In the genomic region with DNA sequence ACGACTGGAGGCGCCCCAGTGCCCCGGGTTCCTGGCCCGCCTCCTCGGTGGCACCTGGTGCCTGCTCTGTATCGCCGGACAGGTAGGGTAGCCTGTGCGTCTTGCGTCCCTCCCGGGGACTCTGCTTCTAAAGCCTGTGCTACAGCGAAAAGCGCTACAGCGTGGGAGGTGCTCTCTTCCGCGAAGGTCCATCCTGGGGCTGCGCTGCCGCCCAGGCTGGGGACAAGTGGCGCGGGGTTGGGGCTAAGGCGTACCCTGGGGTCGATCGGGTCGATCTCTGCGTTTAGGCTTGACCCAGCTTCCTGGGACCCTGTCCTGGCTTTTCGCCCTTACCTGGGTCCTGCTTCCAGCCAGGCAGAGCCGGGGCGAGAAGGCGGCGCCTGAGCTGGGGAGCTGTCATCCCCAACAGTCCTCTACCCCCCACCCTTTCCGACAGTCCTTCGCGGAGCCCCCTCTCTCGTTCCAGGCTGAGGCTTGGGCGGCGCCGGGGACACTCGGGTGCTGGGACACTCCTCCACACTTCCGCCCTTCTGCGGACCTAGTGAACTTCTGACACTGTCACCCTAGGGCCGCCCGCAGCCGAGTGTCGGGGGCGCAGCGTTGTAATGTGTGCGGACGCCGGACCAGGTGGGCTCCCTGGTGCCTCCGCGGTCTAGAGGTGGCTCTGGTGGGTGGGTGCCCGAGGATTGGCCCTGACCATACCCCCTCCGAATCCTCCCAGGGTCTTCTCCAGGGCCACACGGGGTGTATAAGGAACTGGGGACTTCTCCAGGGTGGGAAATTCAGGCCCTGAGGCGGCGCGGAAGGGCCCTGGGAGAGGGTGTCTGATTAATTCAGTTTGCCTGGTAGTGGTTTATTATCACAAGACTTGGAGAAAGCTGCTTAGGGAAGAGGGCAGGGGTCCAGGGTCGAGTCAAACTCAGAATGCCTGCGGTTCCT, we compare ENCODE assay signal across 15 cellular contexts.
DNase-seq lines count a peak whose midpoint lies in the region; ATAC-seq, FAIRE-seq and TF ChIP-seq lines count a peak whose summit lies in the region.
"Had no signal": no experiment of that assay in that cellular context is flagged by ENCODE, and none has a peak within 500 bp of the region (broad histone marks: within the 10 kb centered on the region; RNA-seq: fewer than 3 reads in every experiment).

No MANE protein-coding gene starts in this region.

- WGBS in small intestine, 3 donors, result 7 to 12% (median 8%) methylated on average over 54 to 58 of the region's 58 CpGs

- H3K36me3 Mint-ChIP-seq in chondrocyte (ENCODE audit: low read depth), result peaks cover 3% of the 10 kb centered on the region

- H3K36me3 ChIP-seq in small intestine (ENCODE audit: control insufficient read depth in 2 of 2, insufficient read depth in 2 of 2, low read length in 2 of 2), result no peaks in the 10 kb centered on the region
- H3K36me3 ChIP-seq: HAP-1 had no signal

- intact Hi-C loops in left colon (cut with DNase I, micrococcal nuclease), result no loop called here

- no peak overlapping the region for H3K27ac Mint-ChIP-seq in chondrocyte (ENCODE audit: unreplicated experiment)
- H3K27ac Mint-ChIP-seq: activated naive CD8-positive, alpha-beta T cell treated with anti-CD3 and anti-CD28 coated beads, Interleukin-2, amount 50 U/mL, for 24 hours had no signal

- no peaks in the 10 kb centered on the region for H3K4me1 ChIP-seq in small intestine (ENCODE audit: control insufficient read depth in 2 of 2, insufficient read depth in 1 of 2, low read depth in 1 of 2, low read length in 1 of 2)
- H3K4me1 ChIP-seq: HAP-1 had no signal

- peak overlapping the region; percentile 16 to 46 for H3K4me3 ChIP-seq in small intestine (ENCODE audit: low read depth in 1 of 2, low read length in 2 of 2)
- H3K4me3 ChIP-seq: HAP-1 had no signal

- ATAC-seq in GM19351 (IDR thresholded peaks at IDR 0.05; ENCODE audit: unreplicated experiment) (peak; percentile 22), left colon (peak; percentile 83), GM21360 (IDR thresholded peaks at IDR 0.05; ENCODE audit: unreplicated experiment) (no peak), HG03460 (IDR thresholded peaks at IDR 0.05; ENCODE audit: unreplicated experiment) (no peak), HG03378 (IDR thresholded peaks at IDR 0.05; ENCODE audit: unreplicated experiment) (no peak)
- ATAC-seq: activated naive CD8-positive, alpha-beta T cell treated with anti-CD3 and anti-CD28 coated beads, Interleukin-2, amount 50 U/mL, for 24 hours had no signal

- DNase-seq in chondrocyte (ENCODE audit: low spot score) (peak; percentile 85), left colon (peak; percentile 54 to 74), small intestine (no peak), OCI-M2 (lab: John Stamatoyannopoulos, UW; ENCODE audit: unreplicated experiment) (no peak)
- DNase-seq: activated CD4-positive, alpha-beta T cell treated with anti-CD3 and anti-CD28 coated beads, Interleukin-2, amount 50 U/mL, for 48 hours; activated naive CD8-positive, alpha-beta T cell treated with anti-CD3 and anti-CD28 coated beads, Interleukin-2, amount 50 U/mL, for 24 hours; C1 segment of cervical spinal cord; erythroblast; NCI-H2029 treated with DMSO at 0.1 percent for 48 hours; SHP77 had no signal

- no peak for TF ChIP-seq CTCF in chondrocyte (IDR thresholded peaks at IDR 0.05)

- H3K27me3 ChIP-seq in small intestine (ENCODE audit: control insufficient read depth in 2 of 2, insufficient read depth in 2 of 2, low read length in 2 of 2), result peaks cover 11 to 21% of the 10 kb centered on the region in 2 donors

- H3K27ac ChIP-seq in small intestine (ENCODE audit: low read depth in 1 of 2, low read length in 1 of 2), result no peak overlapping the region

- peaks cover 57% of the 10 kb centered on the region for H3K27me3 Mint-ChIP-seq in chondrocyte (ENCODE audit: low read depth)

- H3K4me3 Mint-ChIP-seq in chondrocyte (ENCODE audit: unreplicated experiment), result peak overlapping the region; percentile 57
- H3K4me3 Mint-ChIP-seq: activated naive CD8-positive, alpha-beta T cell treated with anti-CD3 and anti-CD28 coated beads, Interleukin-2, amount 50 U/mL, for 24 hours had no signal

- H3K9me3 ChIP-seq in small intestine (ENCODE audit: control insufficient read depth, low read depth), result no peaks in the 10 kb centered on the region
- H3K9me3 ChIP-seq: HAP-1 had no signal

- no peak for FAIRE-seq in small intestine (lab: Jason Lieb, UNC)

- no peaks in the 10 kb centered on the region for H3K9me3 Mint-ChIP-seq in chondrocyte (ENCODE audit: low read depth)

- peaks cover 13% of the 10 kb centered on the region for H3K4me1 Mint-ChIP-seq in chondrocyte (ENCODE audit: low read depth)
- H3K4me1 Mint-ChIP-seq: activated naive CD8-positive, alpha-beta T cell treated with anti-CD3 and anti-CD28 coated beads, Interleukin-2, amount 50 U/mL, for 24 hours had no signal

Comparison
In these comparisons a context has a peak if more than half of its experiments do, and no peak if none do; other contexts are left out.
1. ATAC-seq: peak in GM19351 (single experiment) and left colon (single experiment); none in GM21360 (single experiment), HG03460 (single experiment) and HG03378 (single experiment).
2. DNase-seq: peak in chondrocyte (single experiment) and left colon (2 of 2); none in small intestine (single experiment) and OCI-M2 (single experiment).